ENCODE assay signal across 16 cellular contexts in the genomic region with DNA sequence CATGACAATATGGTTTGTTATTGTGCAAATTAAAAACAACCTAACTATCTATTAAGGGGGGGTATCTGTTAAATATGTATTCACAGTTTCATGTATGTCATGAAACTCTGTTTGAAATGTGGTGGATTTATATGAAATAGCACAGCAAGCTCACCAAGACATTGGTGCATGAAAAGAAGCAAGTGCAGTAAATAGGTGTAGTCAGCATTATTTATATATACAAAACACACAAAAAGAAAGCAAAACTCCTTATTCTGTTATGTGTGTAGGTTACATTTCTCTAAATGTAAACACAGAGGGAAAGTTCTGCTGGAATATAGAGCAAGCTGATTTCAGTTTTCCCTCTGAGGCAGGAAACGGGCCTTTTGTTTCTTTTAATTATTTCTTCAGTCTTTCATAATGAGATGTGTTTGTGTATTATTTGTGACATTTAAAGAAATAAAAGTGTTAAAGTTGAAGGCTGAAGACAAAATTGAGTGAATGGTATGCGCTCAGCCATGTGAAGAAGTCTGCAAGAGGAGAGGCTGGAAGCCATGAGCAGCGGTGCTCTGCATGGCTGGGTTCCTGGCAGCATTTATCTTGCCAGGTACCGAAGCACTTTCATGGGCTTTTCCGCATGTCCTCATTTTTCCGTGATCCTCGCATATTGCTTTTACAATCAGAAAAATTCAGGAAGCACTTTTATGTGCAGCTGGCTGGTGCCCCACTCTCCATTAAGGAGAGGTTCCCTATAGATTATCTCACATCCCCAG. TPM values are rescaled to one million over a fixed set of nuclear protein-coding genes. Genes with fewer than 3 reads are reported as not detected.
A peak's percentile ranks its signal among the peaks of the same experiment; 100 is the strongest.
DNase-seq lines count a peak whose midpoint lies in the region; ATAC-seq, FAIRE-seq and TF ChIP-seq lines count a peak whose summit lies in the region.
"Had no signal": no experiment of that assay in that cellular context is flagged by ENCODE, and none has a peak within 500 bp of the region (broad histone marks: within the 10 kb centered on the region; RNA-seq: fewer than 3 reads in every experiment).

No MANE protein-coding gene starts in this region.

- H3K27me3 ChIP-seq in RWPE2 (ENCODE audit: insufficient read depth, poor library complexity, severe bottlenecking) (peaks cover 3% of the 10 kb centered on the region), HepG2 (ENCODE audit: control insufficient read depth in 1 of 2, insufficient read depth in 2 of 2, low read length in 2 of 2) (peaks cover 2 to 13% of the 10 kb centered on the region in 2 experiments; a peak in 4 of 5 replicates), thyroid gland (no peaks in the 10 kb centered on the region)
- H3K27me3 ChIP-seq: BLaER1 had no signal

- TF ChIP-seq EP300 in HepG2 (IDR thresholded peaks at IDR 0.05; ENCODE audit: low read depth in 2 of 2, low read length in 2 of 2), result no peak
- TF ChIP-seq EP300 in HepG2 (CRISPR knock-in tag; IDR thresholded peaks at IDR 0.05; ENCODE audit: borderline replicate concordance), result no peak

- 7% methylated on average over 7 of the region's 7 CpGs for WGBS in HepG2 (ENCODE audit: low lambda C conversion rate)
- 26 to 29% methylated on average over 7 of the region's 7 CpGs for WGBS in thyroid gland, 2 donors

- H3K9me3 ChIP-seq in RWPE2 (ENCODE audit: severe bottlenecking), result no peaks in the 10 kb centered on the region
- H3K9me3 ChIP-seq in HepG2 (ENCODE audit: low read length), result no peaks in the 10 kb centered on the region
- no peaks in the 10 kb centered on the region for H3K9me3 ChIP-seq in thyroid gland
- H3K9me3 ChIP-seq in T-helper 17 cell (ENCODE audit: control insufficient read depth, low read length, poor library complexity, severe bottlenecking), result no peaks in the 10 kb centered on the region
- H3K9me3 ChIP-seq: BLaER1 had no signal

- DNase-seq in NCI-H1092 treated with DMSO at 0.1 percent for 48 hours (lab: John Stamatoyannopoulos, UW) (peak; percentile 16), NCI-H1092 (lab: John Stamatoyannopoulos, UW) (no peak), RWPE2 (ENCODE audit: low spot score) (peak; percentile 0), HepG2 (ENCODE audit: low spot score) (no peak), thyroid gland (peak; percentile 77 to 79), T-helper 17 cell (no peak)
- no peak for DNase-seq in activated naive CD4-positive, alpha-beta T cell (lab: John Stamatoyannopoulos, UW)
- DNase-seq: AML-193; CD4-positive, CD25-positive, alpha-beta regulatory T cell; DMS53; GF-D8 had no signal

- TF ChIP-seq RAD21 in HepG2 (CRISPR knock-in tag; IDR thresholded peaks at IDR 0.05), result no peak

- intact Hi-C loops in HepG2 (cut with micrococcal nuclease; ENCODE audit: unreplicated experiment) (no loop called here), thyroid gland (cut with DNase I) (no loop called here)

- POLR2A ChIA-PET in HepG2 (lab: Yijun Ruan, JAX), result no interaction called here

- no peak overlapping the region for H3K4me2 ChIP-seq in HepG2 (ENCODE audit: low read depth, low read length)
- H3K4me2 ChIP-seq: BLaER1 had no signal

- no peaks in the 10 kb centered on the region for H3K4me1 Mint-ChIP-seq in T-helper 17 cell
- H3K4me1 Mint-ChIP-seq: CD4-positive, CD25-positive, alpha-beta regulatory T cell had no signal

- H3K36me3 Mint-ChIP-seq in T-helper 17 cell (ENCODE audit: low read depth), result no peaks in the 10 kb centered on the region
- H3K36me3 Mint-ChIP-seq: CD4-positive, CD25-positive, alpha-beta regulatory T cell had no signal

- H3K27ac ChIP-seq in RWPE2 (ENCODE audit: poor library complexity, severe bottlenecking) (no peak overlapping the region), HepG2 (ENCODE audit: extremely low read length, insufficient read depth, low read length) (no peak overlapping the region), thyroid gland (peak overlapping the region; percentile 65 to 80 (median 77))
- H3K27ac ChIP-seq: 22Rv1, BLaER1, HL-60 had no signal

- BruUV-seq in HepG2 (replicated peaks; lab: Mats Ljungman, UMichigan), result no TSS peak

- no peaks in the 10 kb centered on the region for H4K20me1 ChIP-seq in HepG2 (ENCODE audit: insufficient read depth, low read length)
- H4K20me1 ChIP-seq: BLaER1 had no signal

- H3K79me2 ChIP-seq in HepG2 (ENCODE audit: insufficient read depth, low read length), result no peaks in the 10 kb centered on the region

- no peaks in the 10 kb centered on the region for H3K4me1 ChIP-seq in RWPE2 (ENCODE audit: insufficient read depth, poor library complexity, severe bottlenecking)
- H3K4me1 ChIP-seq in HepG2 (ENCODE audit: insufficient read depth, low read length), result no peaks in the 10 kb centered on the region
- peaks cover 20 to 37% of the 10 kb centered on the region in 2 donors for H3K4me1 ChIP-seq in thyroid gland
- H3K4me1 ChIP-seq: BLaER1 had no signal

- ATAC-seq in RWPE2 (ENCODE audit: low read depth) (peak; percentile 18; the same call in 1 of the 3 replicates), HepG2 (no peak), T-helper 17 cell (no peak), SK-N-SH treated with all-trans-retinoic acid at 6 μM for 48 hours (no peak)

- H3K27ac Mint-ChIP-seq in T-helper 17 cell, result no peak overlapping the region
- H3K27ac Mint-ChIP-seq: CD4-positive, CD25-positive, alpha-beta regulatory T cell had no signal

- TF ChIP-seq CTCF in RWPE2 (IDR thresholded peaks at IDR 0.05; ENCODE audit: poor library complexity, severe bottlenecking), result no peak
- TF ChIP-seq CTCF in HepG2 (CRISPR knock-in tag; IDR thresholded peaks at IDR 0.05), result no peak
- TF ChIP-seq CTCF in thyroid gland (IDR thresholded peaks at IDR 0.05), result no peak

- no peak overlapping the region for H3K9ac ChIP-seq in HepG2 (ENCODE audit: insufficient read depth, low read depth, low read length)
- H3K9ac ChIP-seq: BLaER1 had no signal

- H3K36me3 ChIP-seq in RWPE2 (ENCODE audit: low read depth) (no peaks in the 10 kb centered on the region), HepG2 (replicated peaks in 1 of 2; ENCODE audit: control insufficient read depth in 1 of 2, insufficient read depth in 2 of 2, low read length in 2 of 2) (no peaks in the 10 kb centered on the region), thyroid gland (no peaks in the 10 kb centered on the region)
- H3K36me3 ChIP-seq: BLaER1 had no signal

- no peak overlapping the region for H3K4me3 ChIP-seq in RWPE2 (ENCODE audit: severe bottlenecking)
- no peak overlapping the region for H3K4me3 ChIP-seq in HepG2 (replicated peaks in 1 of 3; ENCODE audit: insufficient read depth in 1 of 3, low read depth in 2 of 3, low read length in 3 of 3)
- no peak overlapping the region for H3K4me3 ChIP-seq in thyroid gland (replicated peaks in 1 of 3)
- H3K4me3 ChIP-seq: BLaER1 had no signal

- CTCF ChIA-PET in HepG2 (lab: Yijun Ruan, JAX; ENCODE audit: low intra/inter-chr PET ratio, low total read pairs), result no interaction called here

- H2AFZ ChIP-seq in HepG2 (ENCODE audit: low read length), result no peak overlapping the region

- no peak for FAIRE-seq in HepG2 (lab: Jason Lieb, UNC)
- FAIRE-seq: H54 had no signal

- peaks cover 39% of the 10 kb centered on the region for H3K27me3 Mint-ChIP-seq in T-helper 17 cell

- no peak for TF ChIP-seq POLR2A in HepG2 (IDR thresholded peaks at IDR 0.05; ENCODE audit: insufficient read depth in 1 of 2, low read depth in 2 of 2, low read length in 2 of 2)
- TF ChIP-seq POLR2A in thyroid gland (IDR thresholded peaks at IDR 0.05), result no peak

- no peak overlapping the region for H3K4me3 Mint-ChIP-seq in T-helper 17 cell
- H3K4me3 Mint-ChIP-seq: CD4-positive, CD25-positive, alpha-beta regulatory T cell had no signal

- in situ Hi-C loops in HepG2 (cut with HindIII; ENCODE audit: extremely low pct_ligation_motif_present, low pct_unique_long_range_greater_than_20kb), result no loop called here

TF ChIP-seq in HepG2, 621 proteins besides CTCF, POLR2A, EP300 and RAD21:
- TF ChIP-seq MAFF (IDR thresholded peaks at IDR 0.05; ENCODE audit: low read depth, low read length) (peak; percentile 57), MAFK (conservative IDR thresholded peaks at IDR 0.05 in 1 of 2, IDR thresholded peaks at IDR 0.05 in 1 of 2; ENCODE audit: low read length in 2 of 2) (peak; percentile 67 to 78), ZNF761 (CRISPR knock-in tag; conservative IDR thresholded peaks at IDR 0.05) (no peak), ZNF354B (CRISPR knock-in tag; IDR thresholded peaks at IDR 0.05) (no peak), ZNF30 (CRISPR knock-in tag; IDR thresholded peaks at IDR 0.05) (no peak)

TF ChIP-seq in SK-N-SH treated with all-trans-retinoic acid at 6 μM for 48 hours, 23 proteins besides CTCF, POLR2A, EP300 and RAD21 (continues in another document):
- no peak for TF ChIP-seq ZFP30 (CRISPR knock-in tag; IDR thresholded peaks at IDR 0.05)
- TF ChIP-seq RARB (CRISPR knock-in tag; IDR thresholded peaks at IDR 0.05), result no peak

RNA-seq across cellular contexts. Expression of a gene that starts 38.5 kb away (rescaled TPM):
- total RNA-seq in HepG2 (2016; rRNA removed; fragmentation: Illumina TruSeq; extraction: Trizol) (not detected in 2 replicates), thyroid gland (10 to 100 TPM; 17.2 to 28.1 (median 23.6) TPM), T-helper 17 cell (not detected)
- total RNA-seq in HepG2 (2016; cell fraction: cytosol; rRNA removed; fragmentation: Illumina TruSeq; extraction: Trizol; ENCODE audit: low read depth), result not detected in 2 replicates
- not detected in 2 replicates for total RNA-seq in HepG2 (2016; cell fraction: insoluble cytoplasmic fraction; rRNA removed; fragmentation: Illumina TruSeq; extraction: Trizol)
- not detected in 2 replicates for total RNA-seq in HepG2 (2016; cell fraction: membrane; rRNA removed; fragmentation: Illumina TruSeq; extraction: Trizol)
- not detected in 2 replicates for total RNA-seq in HepG2 (2016; cell fraction: nucleus; rRNA removed; fragmentation: Illumina TruSeq; extraction: Trizol)
- polyA plus RNA-seq in HepG2 (2011; rRNA removed), result 0.03 and 0.05 TPM in 2 replicates
- polyA plus RNA-seq in HepG2 (2011; cell fraction: cytosol; rRNA removed), result 0.01 and 0.03 TPM in 2 replicates
- polyA plus RNA-seq in HepG2 (2011; cell fraction: nucleus; rRNA removed), result not detected in 2 replicates
- polyA plus RNA-seq in HepG2 (2012), result not detected in 2 replicates
- not detected in 2 replicates for polyA plus RNA-seq in HepG2 (2016; cell fraction: cytosol; fragmentation: Illumina TruSeq; extraction: Trizol; ENCODE audit: low read depth)
- not detected in 2 replicates for polyA plus RNA-seq in HepG2 (2016; cell fraction: insoluble cytoplasmic fraction; fragmentation: Illumina TruSeq; extraction: Trizol; ENCODE audit: low read depth)
- polyA plus RNA-seq in HepG2 (2016; cell fraction: membrane; fragmentation: Illumina TruSeq; extraction: Trizol; ENCODE audit: low read depth), result not detected in 2 replicates
- polyA plus RNA-seq in HepG2 (2016; cell fraction: nucleus; fragmentation: Illumina TruSeq; extraction: Trizol; ENCODE audit: insufficient read depth, low read depth), result not detected in 2 replicates
- 5.3 TPM in 1 of 2 replicates, not detected in the other for polyA minus RNA-seq in HepG2 (2011; rRNA and poly(A)+ RNA removed; ENCODE audit: low replicate concordance)
- not detected in 2 replicates for polyA minus RNA-seq in HepG2 (2011; cell fraction: cytosol; rRNA and poly(A)+ RNA removed)
- polyA minus RNA-seq in HepG2 (2011; cell fraction: nucleus; rRNA and poly(A)+ RNA removed), result 0.25 TPM in 1 of 2 replicates, not detected in the other
- total RNA-seq: CD4-positive, CD25-positive, alpha-beta regulatory T cell had no signal
- polyA plus RNA-seq: CD4-positive, CD25-positive, alpha-beta regulatory T cell had no signal

Comparison
In these comparisons a context has a peak if more than half of its experiments do, and no peak if none do; other contexts are left out.
1. DNase-seq: peak in NCI-H1092 treated with DMSO at 0.1 percent for 48 hours (single experiment), RWPE2 (single experiment) and thyroid gland (2 of 2); none in NCI-H1092 (single experiment), HepG2 (single experiment), T-helper 17 cell (0 of 3) and activated naive CD4-positive, alpha-beta T cell (0 of 4).
2. H3K27ac ChIP-seq: peak in thyroid gland (3 of 3); none in RWPE2 (single experiment) and HepG2 (single experiment).
3. RNA of a gene that starts 38.5 kb away (total RNA-seq): 17.2 to 28.1 TPM in thyroid gland; not detected in T-helper 17 cell and not detected in HepG2; every median in the first group is over 10 times any median in the second.